15 cellular contexts compared by ENCODE assay signal in genomic region chr7:102403563-102403962, GRCh38. TPM values are rescaled to one million over a fixed set of nuclear protein-coding genes. Genes with fewer than 3 reads are reported as not detected.
"Had no signal": no experiment of that assay in that cellular context is flagged by ENCODE, and none has a peak within 500 bp of the region (broad histone marks: within the 10 kb centered on the region; RNA-seq: fewer than 3 reads in every experiment).

No MANE protein-coding gene starts in this region.

- H3K27ac ChIP-seq: breast epithelium, esophagus muscularis mucosa, pancreas, uterus had no signal

- DNase-seq: activated CD4-positive, alpha-beta T cell treated with anti-CD3 and anti-CD28 coated beads for 36 hours; activated effector memory CD4-positive, alpha-beta T cell treated with Interleukin-2 at 50 U/mL for 16 hours; activated T-cell treated with anti-CD3 and anti-CD28 coated beads for 4 hours; foreskin fibroblast; islet precursor cell; pancreas; stimulated activated CD4-positive, alpha-beta T cell treated with anti-CD3 and anti-CD28 coated beads, Interleukin-15, amount 100 ng/mL, for 24 hours; stimulated activated CD4-positive, alpha-beta T cell treated with anti-CD3 and anti-CD28 coated beads, Interleukin-4, amount 100 ng/mL, for 4 hours; T1000; uterus had no signal

- H3K27me3 ChIP-seq: breast epithelium, esophagus muscularis mucosa, pancreas, uterus had no signal

- H3K27me3 Mint-ChIP-seq: activated CD4-positive, alpha-beta T cell treated with anti-CD3 and anti-CD28 coated beads for 36 hours; activated naive CD8-positive, alpha-beta T cell had no signal

- H3K36me3 ChIP-seq: uterus had no signal

- H3K9me3 ChIP-seq: breast epithelium, esophagus muscularis mucosa, pancreas, uterus had no signal

- H3K4me3 ChIP-seq: breast epithelium, esophagus muscularis mucosa, pancreas, uterus had no signal

- H3K4me3 Mint-ChIP-seq: activated CD4-positive, alpha-beta T cell treated with anti-CD3 and anti-CD28 coated beads for 36 hours; activated naive CD8-positive, alpha-beta T cell had no signal

- H3K4me1 ChIP-seq: breast epithelium, pancreas, uterus had no signal

RNA-seq across cellular contexts. Expression of gene SPDYE6, which starts 47.3 kb away (rescaled TPM):
- total RNA-seq: activated CD4-positive, alpha-beta T cell treated with anti-CD3 and anti-CD28 coated beads for 36 hours; esophagus muscularis mucosa; left lobe of liver; pancreas; uterus had no signal
- polyA plus RNA-seq: neural cell, pancreas had no signal
